In the genomic region with DNA sequence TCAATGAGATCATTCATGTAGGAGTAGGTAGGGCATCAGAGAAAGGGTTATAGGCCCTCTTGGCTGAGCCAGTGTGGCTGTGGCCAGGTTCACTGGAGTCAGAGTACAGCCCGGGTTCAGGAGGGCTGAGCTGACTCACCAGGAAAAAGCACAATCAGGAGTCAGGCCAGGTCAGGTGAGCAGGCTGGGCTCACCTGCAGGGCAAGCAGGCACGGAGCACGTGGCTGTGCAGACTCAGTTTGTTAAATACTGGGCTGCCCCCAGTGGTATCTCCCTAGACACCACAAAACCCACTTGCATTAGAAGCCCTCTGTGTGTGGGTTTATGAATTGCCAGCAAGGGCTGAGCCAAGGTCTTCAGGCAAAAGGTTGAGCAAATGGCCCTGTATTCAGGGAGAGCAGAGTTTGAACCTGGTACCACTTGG, we compare ENCODE assay signal across 1 cellular context.
TF ChIP-seq lines count a peak whose summit lies in the region.

No MANE protein-coding gene starts in this region.

TF ChIP-seq in H1, 55 proteins besides CTCF, POLR2A, EP300 and RAD21 (continued from another document):
- no peak for TF ChIP-seq RXRA (IDR thresholded peaks at IDR 0.05; ENCODE audit: insufficient read depth, low read depth, low read length)
- TF ChIP-seq, protein P1, sequence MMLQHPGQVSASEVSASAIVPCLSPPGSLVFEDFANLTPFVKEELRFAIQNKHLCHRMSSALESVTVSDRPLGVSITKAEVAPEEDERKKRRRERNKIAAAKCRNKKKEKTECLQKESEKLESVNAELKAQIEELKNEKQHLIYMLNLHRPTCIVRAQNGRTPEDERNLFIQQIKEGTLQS (IDR thresholded peaks at IDR 0.05; ENCODE audit: insufficient read depth, low read depth, low read length) = no peak
- TF ChIP-seq SP2 (IDR thresholded peaks at IDR 0.05; ENCODE audit: low read length) = no peak
- TF ChIP-seq, protein P2, sequence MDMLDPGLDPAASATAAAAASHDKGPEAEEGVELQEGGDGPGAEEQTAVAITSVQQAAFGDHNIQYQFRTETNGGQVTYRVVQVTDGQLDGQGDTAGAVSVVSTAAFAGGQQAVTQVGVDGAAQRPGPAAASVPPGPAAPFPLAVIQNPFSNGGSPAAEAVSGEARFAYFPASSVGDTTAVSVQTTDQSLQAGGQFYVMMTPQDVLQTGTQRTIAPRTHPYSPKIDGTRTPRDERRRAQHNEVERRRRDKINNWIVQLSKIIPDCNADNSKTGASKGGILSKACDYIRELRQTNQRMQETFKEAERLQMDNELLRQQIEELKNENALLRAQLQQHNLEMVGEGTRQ (IDR thresholded peaks at IDR 0.05; ENCODE audit: low read length) = peak; percentile 38; the same call in 1 of the 2 replicates
- TF ChIP-seq PHF8 (conservative IDR thresholded peaks at IDR 0.05; ENCODE audit: low read depth, low read length) = no peak
- TF ChIP-seq KDM1A (IDR thresholded peaks at IDR 0.05; ENCODE audit: borderline replicate concordance, low read length) = no peak
- no peak for TF ChIP-seq BRCA1 (IDR thresholded peaks at IDR 0.05; ENCODE audit: low read depth, low read length)
- no peak for TF ChIP-seq EZH2 (IDR thresholded peaks at IDR 0.05; ENCODE audit: low read depth, low read length, severe bottlenecking)
- TF ChIP-seq, protein P3, sequence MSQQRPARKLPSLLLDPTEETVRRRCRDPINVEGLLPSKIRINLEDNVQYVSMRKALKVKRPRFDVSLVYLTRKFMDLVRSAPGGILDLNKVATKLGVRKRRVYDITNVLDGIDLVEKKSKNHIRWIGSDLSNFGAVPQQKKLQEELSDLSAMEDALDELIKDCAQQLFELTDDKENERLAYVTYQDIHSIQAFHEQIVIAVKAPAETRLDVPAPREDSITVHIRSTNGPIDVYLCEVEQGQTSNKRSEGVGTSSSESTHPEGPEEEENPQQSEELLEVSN (IDR thresholded peaks at IDR 0.05) = peak; percentile 52; the same call in 1 of the 2 replicates
- no peak for TF ChIP-seq SAP30 (IDR thresholded peaks at IDR 0.05; ENCODE audit: insufficient read depth, insufficient replicate concordance, low read length)
